ENCODE assay signal across 15 cellular contexts in genomic region chr5:85334-85995, GRCh38. TPM values are rescaled to one million over a fixed set of nuclear protein-coding genes. Genes with fewer than 3 reads are reported as not detected.
"Had no signal": no experiment of that assay in that cellular context is flagged by ENCODE, and none has a peak within 500 bp of the region (broad histone marks: within the 10 kb centered on the region; RNA-seq: fewer than 3 reads in every experiment).

No MANE protein-coding gene starts in this region.

- H3K27ac Mint-ChIP-seq: activated T-helper 1 cell treated with anti-CD3 and anti-CD28 coated beads, Interleukin-12 subunit alpha, Interleukin-12 subunit beta, Interleukin-2, Interleukin-4 antibody, amounts not matched to agents 30 ng/mL and 10 ng/mL and 1 ng/mL, durations not matched to agents 14 hours and 24 hours and 36 hours; nephron; stimulated activated naive CD8-positive, alpha-beta T cell treated with anti-CD3 and anti-CD28 coated beads, Interleukin-15, Interleukin-2, amounts not matched to agents 100 ng/mL and 50 ng/mL, for 24 hours had no signal

- H3K36me3 ChIP-seq: colonic mucosa, left ventricle myocardium inferior, pancreas had no signal

- H3K27me3 ChIP-seq: colonic mucosa, pancreas had no signal

- ATAC-seq: pancreas had no signal

- H3K4me3 Mint-ChIP-seq: activated T-helper 1 cell treated with anti-CD3 and anti-CD28 coated beads, Interleukin-12 subunit alpha, Interleukin-12 subunit beta, Interleukin-2, Interleukin-4 antibody, amounts not matched to agents 30 ng/mL and 10 ng/mL and 1 ng/mL, durations not matched to agents 14 hours and 24 hours and 36 hours; nephron; stimulated activated naive CD8-positive, alpha-beta T cell treated with anti-CD3 and anti-CD28 coated beads, Interleukin-15, Interleukin-2, amounts not matched to agents 100 ng/mL and 50 ng/mL, for 24 hours had no signal

- H3K4me2 ChIP-seq: hepatocyte had no signal

- DNase-seq: activated CD4-positive, alpha-beta T cell treated with anti-CD3 and anti-CD28 coated beads for 48 hours; activated naive CD4-positive, alpha-beta T cell; caudate nucleus; colonic mucosa; effector memory CD4-positive, alpha-beta T cell; kidney; left ventricle myocardium inferior; mesenchymal stem cell; pancreas; stimulated activated CD4-positive, alpha-beta T cell treated with anti-CD3 and anti-CD28 coated beads, Interleukin-15, amount 100 ng/mL, for 24 hours; stimulated activated CD4-positive, alpha-beta T cell treated with anti-CD3 and anti-CD28 coated beads, Interleukin-4, amount 100 ng/mL, for 24 hours had no signal

- H3K27ac ChIP-seq: colonic mucosa, hepatocyte, left ventricle myocardium inferior, pancreas had no signal

- H3K4me1 ChIP-seq: colonic mucosa, left ventricle myocardium inferior, pancreas had no signal

- H3K4me3 ChIP-seq: colonic mucosa, hepatocyte, left ventricle myocardium inferior, pancreas had no signal

- H3K9me3 ChIP-seq: colonic mucosa, pancreas had no signal

- H3K9me3 Mint-ChIP-seq: activated T-helper 1 cell treated with anti-CD3 and anti-CD28 coated beads, Interleukin-12 subunit alpha, Interleukin-12 subunit beta, Interleukin-2, Interleukin-4 antibody, amounts not matched to agents 30 ng/mL and 10 ng/mL and 1 ng/mL, durations not matched to agents 14 hours and 24 hours and 36 hours; stimulated activated naive CD8-positive, alpha-beta T cell treated with anti-CD3 and anti-CD28 coated beads, Interleukin-15, Interleukin-2, amounts not matched to agents 100 ng/mL and 50 ng/mL, for 24 hours had no signal

RNA-seq across cellular contexts. Expression of gene PLEKHG4B, which starts 6.5 kb away (rescaled TPM):
- total RNA-seq: activated T-helper 1 cell treated with anti-CD3 and anti-CD28 coated beads, Interleukin-12 subunit alpha, Interleukin-12 subunit beta, Interleukin-2, Interleukin-4 antibody, amounts not matched to agents 30 ng/mL and 10 ng/mL and 1 ng/mL, durations not matched to agents 14 hours and 24 hours and 36 hours; left ventricle myocardium inferior had no signal
